8 cellular contexts compared by ENCODE assay signal in genomic region chr2:219252900-219253752, GRCh38. TPM values are rescaled to one million over a fixed set of nuclear protein-coding genes. Genes with fewer than 3 reads are reported as not detected.
DNase-seq lines count a peak whose midpoint lies in the region; ATAC-seq and TF ChIP-seq lines count a peak whose summit lies in the region.

Gene TUBA4B, plus strand, starts transcription at chr2:219253243. Its CDS starts 165 bp downstream, at chr2:219253408.

- H3K4me1 Mint-ChIP-seq in nephron progenitor cell: peaks cover 40% of the 10 kb centered on the region

- peaks cover 80% of the 10 kb centered on the region for H3K27me3 Mint-ChIP-seq in nephron progenitor cell (ENCODE audit: low read depth, poor library complexity)

- H3K36me3 ChIP-seq in HEK293 (ENCODE audit: control insufficient read depth in 2 of 2, insufficient read depth in 1 of 2, low read length in 2 of 2) (peaks cover 0 to 16% of the 10 kb centered on the region in 2 experiments; a peak in 1 of 3 replicates), uterus (no peaks in the 10 kb centered on the region)

- H3K9me3 Mint-ChIP-seq in nephron progenitor cell: no peaks in the 10 kb centered on the region

- H3K27ac Mint-ChIP-seq in nephron progenitor cell: no peak within 1 kb of the TSS

- H3K9me3 ChIP-seq in HEK293 (ENCODE audit: control insufficient read depth, insufficient read depth, low read depth, low read length): no peaks in the 10 kb centered on the region
- no peaks in the 10 kb centered on the region for H3K9me3 ChIP-seq in uterus

- POLR2A ChIA-PET in HEK293 (lab: Yijun Ruan, JAX): interaction anchor here (0.6 to 3.2 kb wide), 7 partner anchors 8 to 47 kb away, joined by 4 to 17 read pairs (median 5); partner anchors contain the start of genes GLB1L, STK16 and ZFAND2B

- TF ChIP-seq POLR2A in uterus (IDR thresholded peaks at IDR 0.05): no peak

- no peak within 1 kb of the TSS for H3K27ac ChIP-seq in HEK293 (ENCODE audit: extremely low read depth, low read depth, low read length)
- H3K27ac ChIP-seq in uterus: peak within 1 kb of the TSS; percentile 15 to 67

- TF ChIP-seq CTCF in HEK293 (tag by site-specific recombination; IDR thresholded peaks at IDR 0.05) (no peak), fibroblast of the aortic adventitia (IDR thresholded peaks at IDR 0.05; ENCODE audit: insufficient read depth, low read length) (no peak), nephron progenitor cell (IDR thresholded peaks at IDR 0.05) (no peak), uterus (IDR thresholded peaks at IDR 0.05) (no peak)

- CTCF ChIA-PET in HEK293 (lab: Yijun Ruan, JAX): interaction anchor here (1.0 to 6.2 kb wide), 5 partner anchors 23 to 46 kb away, joined by 3 to 83 read pairs (median 12); partner anchors contain the start of genes ANKZF1, ATG9A and DNAJB2

- peaks cover 0 to 17% of the 10 kb centered on the region in 2 donors for H3K27me3 ChIP-seq in uterus

- DNase-seq in GM03348 (ENCODE audit: low spot score): peak; percentile 50
- DNase-seq in NCI-H69 (lab: John Stamatoyannopoulos, UW): peak; percentile 70
- DNase-seq in activated T-cell treated with anti-CD3 and anti-CD28 coated beads, Interleukin-2, amount 50 U/mL, for 48 hours: peak; percentile 69 to 71
- DNase-seq in fibroblast of the aortic adventitia (ENCODE audit: low read depth): no peak
- DNase-seq in nephron progenitor cell: peak; percentile 56
- peak in 1 of 2 donors; percentile 33 for DNase-seq in uterus

- H3K4me1 ChIP-seq in HEK293 (ENCODE audit: control insufficient read depth, insufficient read depth, low read length) (peaks cover 4% of the 10 kb centered on the region; the same call in 1 of the 2 replicates), uterus (peaks cover 0 to 8% of the 10 kb centered on the region in 2 donors)

- intact Hi-C loops in uterus (cut with DNase I; ENCODE audit: low total_unique reads): no loop called here

- H3K36me3 Mint-ChIP-seq in nephron progenitor cell (ENCODE audit: low read depth): peaks cover 5% of the 10 kb centered on the region

- H3K4me3 ChIP-seq in HEK293 (ENCODE audit: low read depth, low read length) (peak within 1 kb of the TSS; percentile 55), fibroblast of the aortic adventitia (ENCODE audit: low read depth, low read length) (peak within 1 kb of the TSS; percentile 70), uterus (peak within 1 kb of the TSS; percentile 55 to 56)

- peak within 1 kb of the TSS; percentile 76 for H3K4me3 Mint-ChIP-seq in nephron progenitor cell

- no peak for ATAC-seq in HG03097 (IDR thresholded peaks at IDR 0.05; ENCODE audit: low FRiP score, unreplicated experiment)

TF ChIP-seq in HEK293, 187 proteins besides CTCF, POLR2A, EP300 and RAD21:
- TF ChIP-seq ZBTB1 (tag by site-specific recombination; IDR thresholded peaks at IDR 0.05): no peak
- TF ChIP-seq ZNF24 (tag by site-specific recombination; IDR thresholded peaks at IDR 0.05): no peak
- no peak for TF ChIP-seq IKZF3 (tag by site-specific recombination; IDR thresholded peaks at IDR 0.05)
- no peak for TF ChIP-seq ZNF518A (tag by site-specific recombination; conservative IDR thresholded peaks at IDR 0.05; ENCODE audit: low read depth)
- no peak for TF ChIP-seq ZNF184 (tag by site-specific recombination; IDR thresholded peaks at IDR 0.05)
- TF ChIP-seq ZBTB11 (tag by site-specific recombination; conservative IDR thresholded peaks at IDR 0.05; ENCODE audit: low read depth): no peak
- no peak for TF ChIP-seq ZNF785 (tag by site-specific recombination; IDR thresholded peaks at IDR 0.05)
- TF ChIP-seq ZBTB21 (tag by site-specific recombination; IDR thresholded peaks at IDR 0.05): no peak
- no peak for TF ChIP-seq ZNF16 (tag by site-specific recombination; IDR thresholded peaks at IDR 0.05; ENCODE audit: low read depth)
- TF ChIP-seq ZNF394 (tag by site-specific recombination; IDR thresholded peaks at IDR 0.05; ENCODE audit: borderline replicate concordance): no peak
- TF ChIP-seq BCL11B (tag by site-specific recombination; IDR thresholded peaks at IDR 0.05; ENCODE audit: low read depth): no peak

RNA-seq across cellular contexts. Expression of gene TUBA4B, which starts in this region (rescaled TPM):
- total RNA-seq in fibroblast of the aortic adventitia (ENCODE audit: low replicate concordance): not detected in 2 replicates
- total RNA-seq in uterus: under 1 TPM in 2 of 4 donors, not detected in 2; 0.43 to 0.83 TPM
